ENCODE assay signal across 8 cellular contexts in the genomic region with DNA sequence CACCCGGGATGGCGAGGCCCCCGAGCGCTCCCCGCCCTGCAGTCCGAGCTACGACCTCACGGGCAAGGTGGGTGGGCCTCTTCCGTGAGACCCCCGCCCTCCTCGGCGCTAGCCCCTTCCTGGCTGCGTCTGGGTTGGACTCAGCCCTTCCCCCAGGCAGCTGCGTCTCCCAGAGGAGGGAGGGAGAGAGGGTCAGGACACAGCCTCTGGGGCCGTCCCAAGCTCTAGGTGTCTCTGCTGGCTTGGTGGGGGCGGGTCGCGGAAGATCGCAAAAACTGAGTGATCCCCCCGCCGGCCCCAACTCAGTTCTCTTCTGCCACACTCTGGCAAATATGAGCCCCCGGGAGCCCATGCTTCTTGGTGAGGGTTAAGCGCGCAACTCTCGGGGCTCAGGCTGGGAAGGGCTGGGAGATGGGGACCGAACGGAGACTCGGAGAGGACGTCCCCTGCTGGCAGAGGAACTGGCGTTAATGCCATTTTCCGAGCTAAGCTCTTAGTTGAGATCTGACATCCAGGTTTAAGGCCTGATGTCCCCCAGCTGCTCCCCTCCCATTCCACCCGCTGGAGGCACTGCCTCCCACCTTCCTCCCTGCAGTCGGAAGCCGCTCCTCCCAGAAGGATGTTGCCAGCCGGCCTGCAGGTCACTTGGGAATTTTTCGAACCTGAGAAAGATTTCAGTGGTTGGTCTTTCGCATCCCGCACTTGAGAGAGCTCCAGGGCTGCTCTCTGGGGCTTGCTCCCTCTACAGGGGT. TPM values are rescaled to one million over a fixed set of nuclear protein-coding genes. Genes with fewer than 3 reads are reported as not detected.
DNase-seq lines count a peak whose midpoint lies in the region; ATAC-seq and TF ChIP-seq lines count a peak whose summit lies in the region.

No MANE protein-coding gene starts in this region.

- 2 to 3% methylated on average over 38 of the region's 38 CpGs for WGBS in ectodermal cell, 2 experiments

- intact Hi-C loops in CD14-positive monocyte (cut with micrococcal nuclease): loop anchor here (1.0 to 10.0 kb wide), 6 partner anchors 13 to 363 kb away; a partner anchor contains a TSS

- no peaks in the 10 kb centered on the region for H3K36me3 ChIP-seq in ectodermal cell (ENCODE audit: control insufficient read depth, insufficient read depth, low read length)
- no peaks in the 10 kb centered on the region for H3K36me3 ChIP-seq in mucosa of stomach (ENCODE audit: control insufficient read depth, insufficient read depth, low read length)

- peak overlapping the region; percentile 86 to 93 for H3K4me3 Mint-ChIP-seq in CD14-positive monocyte
- H3K4me3 Mint-ChIP-seq in T-helper 1 cell treated with Interleukin-12 subunit alpha and Interleukin-12 subunit beta and Interleukin-4 antibody, amounts not matched to agents 30 μg/mL and 1 μg/mL, for 36 hours: peak overlapping the region; percentile 88

- H3K4me1 ChIP-seq in ectodermal cell (ENCODE audit: control insufficient read depth, insufficient read depth, low read length) (peaks cover 21% of the 10 kb centered on the region), mucosa of stomach (ENCODE audit: control insufficient read depth, insufficient read depth, low read length) (peaks cover 34% of the 10 kb centered on the region)

- H3K9me3 ChIP-seq in ectodermal cell (ENCODE audit: control insufficient read depth, low read length) (no peaks in the 10 kb centered on the region), mucosa of stomach (ENCODE audit: control insufficient read depth, low read length) (no peaks in the 10 kb centered on the region)

- H3K9ac ChIP-seq in mucosa of stomach (ENCODE audit: low read length): peak overlapping the region; percentile 46

- TF ChIP-seq CTCF in CD14-positive monocyte (IDR thresholded peaks at IDR 0.05): peak; percentile 57
- TF ChIP-seq CTCF in HFF-Myc (IDR thresholded peaks at IDR 0.05; ENCODE audit: low read depth, low read length, missing control alignments): peak; percentile 33

- DNase-seq in CD14-positive monocyte (ENCODE audit: low spot score): no peak
- no peak for DNase-seq in HFF-Myc (ENCODE audit: extremely low read depth, low read depth)
- no peak for DNase-seq in activated CD4-positive, CD25-positive, alpha-beta regulatory T cell (lab: John Stamatoyannopoulos, UW)

- H3K27ac ChIP-seq in ectodermal cell (ENCODE audit: insufficient read depth, low read depth, low read length, poor library complexity, severe bottlenecking): no peak overlapping the region

- peak overlapping the region; percentile 82 to 91 (median 85) for H3K27ac Mint-ChIP-seq in CD14-positive monocyte
- H3K27ac Mint-ChIP-seq in T-helper 1 cell treated with Interleukin-12 subunit alpha and Interleukin-12 subunit beta and Interleukin-4 antibody, amounts not matched to agents 30 μg/mL and 1 μg/mL, for 36 hours: peak overlapping the region; percentile 82

- ATAC-seq in HG02759 (IDR thresholded peaks at IDR 0.05; ENCODE audit: unreplicated experiment): no peak
- no peak for ATAC-seq in HG02973 (IDR thresholded peaks at IDR 0.05; ENCODE audit: unreplicated experiment)

- H3K4me3 ChIP-seq in HFF-Myc (replicated peaks; ENCODE audit: low read depth, low read length) (no peak overlapping the region), ectodermal cell (ENCODE audit: insufficient read depth, low read depth, low read length) (peak overlapping the region; percentile 32), mucosa of stomach (ENCODE audit: low read length) (peak overlapping the region; percentile 22)

- peaks cover 2 to 3% of the 10 kb centered on the region in 2 donors for H3K36me3 Mint-ChIP-seq in CD14-positive monocyte
- peaks cover 12% of the 10 kb centered on the region for H3K36me3 Mint-ChIP-seq in T-helper 1 cell treated with Interleukin-12 subunit alpha and Interleukin-12 subunit beta and Interleukin-4 antibody, amounts not matched to agents 30 μg/mL and 1 μg/mL, for 36 hours (ENCODE audit: low read depth)

- H3K4me1 Mint-ChIP-seq in CD14-positive monocyte: peaks cover 70% of the 10 kb centered on the region
- peaks cover 51% of the 10 kb centered on the region for H3K4me1 Mint-ChIP-seq in T-helper 1 cell treated with Interleukin-12 subunit alpha and Interleukin-12 subunit beta and Interleukin-4 antibody, amounts not matched to agents 30 μg/mL and 1 μg/mL, for 36 hours (ENCODE audit: low read depth)

- peaks cover 0 to 6% (median 0%) of the 10 kb centered on the region in 3 donors for H3K27me3 Mint-ChIP-seq in CD14-positive monocyte (ENCODE audit: low read depth in 3 of 3)
- peaks cover 8% of the 10 kb centered on the region for H3K27me3 Mint-ChIP-seq in T-helper 1 cell treated with Interleukin-12 subunit alpha and Interleukin-12 subunit beta and Interleukin-4 antibody, amounts not matched to agents 30 μg/mL and 1 μg/mL, for 36 hours (ENCODE audit: low read depth)

- H3K27me3 ChIP-seq in ectodermal cell (ENCODE audit: control insufficient read depth, insufficient read depth, low read length, poor library complexity, severe bottlenecking) (peaks cover 59% of the 10 kb centered on the region), mucosa of stomach (ENCODE audit: control insufficient read depth, insufficient read depth, low read length) (peaks cover 44% of the 10 kb centered on the region)

- no peaks in the 10 kb centered on the region for H3K9me3 Mint-ChIP-seq in CD14-positive monocyte
- H3K9me3 Mint-ChIP-seq in T-helper 1 cell treated with Interleukin-12 subunit alpha and Interleukin-12 subunit beta and Interleukin-4 antibody, amounts not matched to agents 30 μg/mL and 1 μg/mL, for 36 hours: no peaks in the 10 kb centered on the region

RNA-seq across cellular contexts. Expression of a gene that starts 0.4 kb away (rescaled TPM):
- 10 to 100 TPM; 26.8 to 40.9 TPM for polyA plus RNA-seq in CD14-positive monocyte
- 1.6 TPM for polyA plus RNA-seq in ectodermal cell (2013, experiment 1 of 4)
- polyA plus RNA-seq in ectodermal cell (2013, experiment 2 of 4): 1.6 TPM
- polyA plus RNA-seq in ectodermal cell (2013, experiment 3 of 4): 1.5 TPM
- polyA plus RNA-seq in ectodermal cell (2013, experiment 4 of 4): 1.3 TPM

RNA-seq across cellular contexts. Expression of a gene that starts 11.0 kb away (rescaled TPM):
- polyA plus RNA-seq in CD14-positive monocyte: 100 to 1,000 TPM; 131 to 149 TPM
- 57.2 TPM for polyA plus RNA-seq in ectodermal cell (2013, experiment 1 of 4)
- polyA plus RNA-seq in ectodermal cell (2013, experiment 2 of 4): 55.0 TPM
- 53.1 TPM for polyA plus RNA-seq in ectodermal cell (2013, experiment 3 of 4)
- polyA plus RNA-seq in ectodermal cell (2013, experiment 4 of 4): 50.8 TPM

RNA-seq across cellular contexts. Expression of a gene that starts 24.8 kb away (rescaled TPM):
- 100 to 1,000 TPM; 112 to 175 TPM for polyA plus RNA-seq in CD14-positive monocyte
- polyA plus RNA-seq in ectodermal cell (2013, experiment 1 of 4): not detected
- not detected for polyA plus RNA-seq in ectodermal cell (2013, experiment 2 of 4)
- polyA plus RNA-seq in ectodermal cell (2013, experiment 3 of 4): not detected
- polyA plus RNA-seq in ectodermal cell (2013, experiment 4 of 4): not detected

RNA-seq across cellular contexts. Expression of a gene that starts 38.7 kb away (rescaled TPM):
- 1 to 10 TPM; 7.1 to 7.8 TPM for polyA plus RNA-seq in CD14-positive monocyte
- 61.8 TPM for polyA plus RNA-seq in ectodermal cell (2013, experiment 1 of 4)
- polyA plus RNA-seq in ectodermal cell (2013, experiment 2 of 4): 53.2 TPM
- 51.7 TPM for polyA plus RNA-seq in ectodermal cell (2013, experiment 3 of 4)
- 55.4 TPM for polyA plus RNA-seq in ectodermal cell (2013, experiment 4 of 4)
